10 cellular contexts compared by ENCODE assay signal in genomic region chr3:195105841-195106417, GRCh38.
DNase-seq lines count a peak whose midpoint lies in the region; ATAC-seq, FAIRE-seq and TF ChIP-seq lines count a peak whose summit lies in the region.
"Had no signal": no experiment of that assay in that cellular context is flagged by ENCODE, and none has a peak within 500 bp of the region (broad histone marks: within the 10 kb centered on the region; RNA-seq: fewer than 3 reads in every experiment).

No MANE protein-coding gene starts in this region.

- H3K23me2 ChIP-seq in H1 (ENCODE audit: low read depth, low read length), result peaks cover 17% of the 10 kb centered on the region; the same call in 1 of the 2 replicates

- no peaks in the 10 kb centered on the region for H4K20me1 ChIP-seq in OCI-LY7 (ENCODE audit: insufficient read depth, low read length)
- H4K20me1 ChIP-seq in H1 (replicated peaks in 1 of 2; ENCODE audit: control insufficient read depth in 1 of 2, insufficient read depth in 2 of 2, low read length in 2 of 2), result peaks cover 0 to 12% of the 10 kb centered on the region in 2 experiments

- no peak overlapping the region for H3K27ac ChIP-seq in CD8-positive, alpha-beta T cell (ENCODE audit: low read depth, low read length)
- H3K27ac ChIP-seq in OCI-LY7 (ENCODE audit: low read depth, low read length, poor library complexity, severe bottlenecking) (no peak overlapping the region), H1 (ENCODE audit: low read depth, low read length) (no peak overlapping the region), parathyroid adenoma (no peak overlapping the region)

- no peaks in the 10 kb centered on the region for H3K79me2 ChIP-seq in OCI-LY7 (ENCODE audit: insufficient read depth, low read depth, low read length)
- H3K79me2 ChIP-seq in H1 (ENCODE audit: control insufficient read depth in 1 of 2, insufficient read depth in 2 of 2, low read length in 2 of 2), result no peaks in the 10 kb centered on the region
- H3K79me2 ChIP-seq in parathyroid adenoma, result peaks cover 6% of the 10 kb centered on the region

- no peaks in the 10 kb centered on the region for H3K36me3 Mint-ChIP-seq in CD8-positive, alpha-beta T cell

- no peak overlapping the region for H3K14ac ChIP-seq in H1 (ENCODE audit: insufficient read length)

- POLR2A ChIA-PET in CD8-positive, alpha-beta T cell (lab: Charles Lee), result interaction anchor here (1.0 kb wide), 1 partner anchor 424 kb away, joined by 4 read pairs; no protein-coding TSS in a partner anchor
- POLR2A ChIA-PET in OCI-LY7 (lab: Charles Lee) (no interaction called here), H1 (lab: Charles Lee; ENCODE audit: partially characterized antibody) (interaction anchor here (1.3 kb wide), 1 partner anchor 24 kb away, joined by 3 read pairs; no protein-coding TSS in a partner anchor)

- H3K56ac ChIP-seq in H1 (replicated peaks; ENCODE audit: insufficient read length, low read depth, low read length), result no peak overlapping the region

- H3K9ac ChIP-seq in H1 (replicated peaks in 1 of 4; ENCODE audit: extremely low read depth in 1 of 4, low read depth in 3 of 4, low read length in 3 of 4) (no peak overlapping the region; a peak in 1 of 7 replicates), parathyroid adenoma (no peak overlapping the region)

- CTCF ChIA-PET in CD8-positive, alpha-beta T cell (lab: Charles Lee), result interaction anchor here (0.9 to 6.4 kb wide), 17 partner anchors 9 to 438 kb away, joined by 3 to 98 read pairs (median 6); partner anchors contain the start of gene FAM43A
- CTCF ChIA-PET in OCI-LY7 (lab: Charles Lee; ENCODE audit: unreplicated experiment), result interaction anchor here (1.3 kb wide), 1 partner anchor 423 kb away, joined by 4 read pairs; no protein-coding TSS in a partner anchor
- CTCF ChIA-PET in H1 (lab: Charles Lee; ENCODE audit: partially characterized antibody), result interaction anchor here (0.8 to 4.1 kb wide), 30 partner anchors 10 to 472 kb away, joined by 3 to 28 read pairs (median 6); partner anchors contain the start of gene FAM43A

- no peak for DNase-seq in CD8-positive, alpha-beta T cell
- no peak for DNase-seq in OCI-LY7 (ENCODE audit: low spot score)
- DNase-seq in H1 (ENCODE audit: low read depth in 1 of 2, low spot score in 2 of 2), result no peak
- DNase-seq in NCI-H187 (lab: John Stamatoyannopoulos, UW), result no peak
- DNase-seq in activated effector memory CD4-positive, alpha-beta T cell treated with Interleukin-2 at 50 U/mL for 16 hours, result no peak
- DNase-seq in anterior cingulate cortex (lab: John Stamatoyannopoulos, UW), result no peak
- no peak for DNase-seq in activated CD4-positive, alpha-beta T cell treated with anti-CD3 and anti-CD28 coated beads, Interleukin-2, amount 50 U/mL, for 1 hour
- DNase-seq: NCI-H526 treated with DMSO at 0.1 percent for 48 hours had no signal

- H3K18ac ChIP-seq in H1 (ENCODE audit: extremely low read depth, low read length), result no peak overlapping the region

- H3K27me3 ChIP-seq in CD8-positive, alpha-beta T cell (ENCODE audit: insufficient read depth, low read length), result no peaks in the 10 kb centered on the region
- no peaks in the 10 kb centered on the region for H3K27me3 ChIP-seq in H1 (replicated peaks in 1 of 4; ENCODE audit: control insufficient read depth in 3 of 4, extremely low read depth in 1 of 4, insufficient read depth in 3 of 4, low read length in 3 of 4)
- no peaks in the 10 kb centered on the region for H3K27me3 ChIP-seq in parathyroid adenoma (ENCODE audit: control insufficient read depth, insufficient read depth, low read length)

- no peak for FAIRE-seq in H1 (lab: Jason Lieb, UNC)
- FAIRE-seq: G401.6 had no signal

- no peak for TF ChIP-seq EP300 in H1 (IDR thresholded peaks at IDR 0.05; ENCODE audit: borderline replicate concordance in 1 of 2, low read depth in 2 of 2, low read length in 2 of 2)

- ATAC-seq in CD8-positive, alpha-beta T cell, result no peak

- H3K9me2 ChIP-seq in OCI-LY7 (ENCODE audit: insufficient read depth, low read length), result no peaks in the 10 kb centered on the region

- intact Hi-C loops in CD8-positive, alpha-beta T cell (cut with DNase I, micrococcal nuclease), result loop anchor here (1.0 to 5.0 kb wide), 6 partner anchors 103 to 435 kb away; no protein-coding TSS in a partner anchor
- intact Hi-C loops in OCI-LY7 (cut with micrococcal nuclease; ENCODE audit: unreplicated experiment), result loop anchor here (1.0 to 2.0 kb wide), 3 partner anchors 104 to 424 kb away; no protein-coding TSS in a partner anchor

- no peak overlapping the region for H2BK120ac ChIP-seq in H1 (replicated peaks; ENCODE audit: low read depth, low read length)

- peak overlapping the region; percentile 59; the same call in 1 of the 2 replicates for H4K8ac ChIP-seq in H1 (ENCODE audit: extremely low read depth, insufficient read depth, low read length)

- H3K9me3 ChIP-seq in CD8-positive, alpha-beta T cell (ENCODE audit: low read length), result no peaks in the 10 kb centered on the region
- H3K9me3 ChIP-seq in OCI-LY7 (ENCODE audit: low read length) (no peaks in the 10 kb centered on the region), H1 (ENCODE audit: insufficient read depth in 2 of 2, low read depth in 1 of 2, low read length in 1 of 2) (no peaks in the 10 kb centered on the region), parathyroid adenoma (ENCODE audit: control insufficient read depth, low read length) (no peaks in the 10 kb centered on the region)

- H4K5ac ChIP-seq in H1 (ENCODE audit: insufficient read length, low read depth, low read length), result no peak overlapping the region

- TF ChIP-seq POLR2A in H1 (IDR thresholded peaks at IDR 0.05; ENCODE audit: control extremely low read depth in 1 of 2, low read depth in 2 of 2, low read length in 2 of 2), result no peak

- no peaks in the 10 kb centered on the region for H3K36me3 ChIP-seq in CD8-positive, alpha-beta T cell (ENCODE audit: insufficient read depth, low read length)
- no peaks in the 10 kb centered on the region for H3K36me3 ChIP-seq in OCI-LY7 (ENCODE audit: insufficient read depth, low read length)
- H3K36me3 ChIP-seq in H1 (ENCODE audit: control insufficient read depth in 2 of 4, insufficient read depth in 4 of 4, low read length in 3 of 4), result peaks cover 0 to 5% (median 0%) of the 10 kb centered on the region in 4 experiments; a peak in 2 of 8 replicates
- H3K36me3 ChIP-seq in parathyroid adenoma (ENCODE audit: control insufficient read depth, insufficient read depth, low read length), result no peaks in the 10 kb centered on the region

- BruUV-seq in OCI-LY7 (replicated peaks; lab: Mats Ljungman, UMichigan), result no TSS peak

- H2BK5ac ChIP-seq in H1 (ENCODE audit: low read depth, low read length), result no peak overlapping the region

- no peak overlapping the region for H2BK15ac ChIP-seq in H1 (ENCODE audit: low read length)

- H2BK20ac ChIP-seq in H1 (ENCODE audit: low read length), result no peak overlapping the region

- H3K4ac ChIP-seq in H1 (replicated peaks; ENCODE audit: insufficient read length, low read depth, low read length), result no peak overlapping the region

- H3K4me1 ChIP-seq in CD8-positive, alpha-beta T cell (ENCODE audit: insufficient read depth, low read length), result no peaks in the 10 kb centered on the region
- peaks cover 16% of the 10 kb centered on the region for H3K4me1 ChIP-seq in OCI-LY7 (ENCODE audit: insufficient read depth, low read length, poor library complexity, severe bottlenecking)
- H3K4me1 ChIP-seq in H1 (replicated peaks in 1 of 4; ENCODE audit: control insufficient read depth in 3 of 4, insufficient read depth in 4 of 4, low read length in 3 of 4), result peaks cover 2 to 4% (median 2%) of the 10 kb centered on the region in 4 experiments; a peak in 4 of 7 replicates
- no peaks in the 10 kb centered on the region for H3K4me1 ChIP-seq in parathyroid adenoma

- H3K23ac ChIP-seq in H1 (ENCODE audit: insufficient read length), result no peak overlapping the region

- no peak overlapping the region for H3K27ac Mint-ChIP-seq in CD8-positive, alpha-beta T cell

- no peak overlapping the region for H2AK5ac ChIP-seq in H1 (ENCODE audit: low read depth, low read length)

- no peaks in the 10 kb centered on the region for H3K9me3 Mint-ChIP-seq in CD8-positive, alpha-beta T cell

- H3K79me1 ChIP-seq in H1 (ENCODE audit: low read depth, low read length), result peaks cover 3% of the 10 kb centered on the region

- H2AFZ ChIP-seq in OCI-LY7 (ENCODE audit: low read length) (no peak overlapping the region), H1 (ENCODE audit: low read length) (no peak overlapping the region), parathyroid adenoma (peak overlapping the region; percentile 45)

- H2BK12ac ChIP-seq in H1 (ENCODE audit: low read depth, low read length), result no peak overlapping the region

- no peak overlapping the region for H4K91ac ChIP-seq in H1 (replicated peaks; ENCODE audit: insufficient read length, low read length)

- H3K4me3 Mint-ChIP-seq in CD8-positive, alpha-beta T cell, result peak overlapping the region; percentile 51

- H3K27me3 Mint-ChIP-seq in CD8-positive, alpha-beta T cell (ENCODE audit: low read depth), result no peaks in the 10 kb centered on the region

- no peak for TF ChIP-seq CTCF in CD8-positive, alpha-beta T cell (IDR thresholded peaks at IDR 0.05)
- no peak for TF ChIP-seq CTCF in OCI-LY7 (conservative IDR thresholded peaks at IDR 0.05; ENCODE audit: low read length)
- no peak for TF ChIP-seq CTCF in H1 (IDR thresholded peaks at IDR 0.05; ENCODE audit: control extremely low read depth in 1 of 3, insufficient read depth in 1 of 3, low read depth in 1 of 3, low read length in 3 of 3)
- TF ChIP-seq CTCF in parathyroid adenoma (IDR thresholded peaks at IDR 0.05), result no peak

- H3K4me2 ChIP-seq in OCI-LY7 (ENCODE audit: low read length) (peak overlapping the region; percentile 64), H1 (ENCODE audit: insufficient read depth in 1 of 2, low read depth in 2 of 2, low read length in 2 of 2) (peak overlapping the region in 1 of 2 experiments; percentile 61; a peak in 2 of 4 replicates), parathyroid adenoma (ENCODE audit: low read length) (peak overlapping the region; percentile 63)

- 75% methylated on average over 12 of the region's 12 CpGs; no CpG with 5 or more reads in 1 of the 2 experiments for WGBS in H1 (ENCODE audit: extremely low coverage in 1 of 2, insufficient coverage in 1 of 2, insufficient read length in 1 of 2, insufficient replicate concordance in 2 of 2, low coverage in 1 of 2, low lambda C conversion rate in 2 of 2, missing lambda C conversion rate in 1 of 2), 2 experiments

- H3K4me3 ChIP-seq in CD8-positive, alpha-beta T cell (ENCODE audit: low read depth, low read length), result peak overlapping the region; percentile 44
- H3K4me3 ChIP-seq in OCI-LY7 (ENCODE audit: low read depth, low read length, poor library complexity, severe bottlenecking) (no peak overlapping the region), H1 (ENCODE audit: extremely low read depth in 1 of 4, insufficient read depth in 2 of 4, low read depth in 3 of 4, low read length in 4 of 4) (no peak overlapping the region), parathyroid adenoma (ENCODE audit: low read depth, low read length) (no peak overlapping the region)

- H3K4me1 Mint-ChIP-seq in CD8-positive, alpha-beta T cell (ENCODE audit: low read depth), result peaks cover 7% of the 10 kb centered on the region

- no peak for TF ChIP-seq RAD21 in H1 (IDR thresholded peaks at IDR 0.05 in 1 of 2, conservative IDR thresholded peaks at IDR 0.05 in 1 of 2; ENCODE audit: low read depth in 2 of 2, low read length in 2 of 2)

TF ChIP-seq in H1, 55 proteins besides CTCF, POLR2A, EP300 and RAD21 (continues in another document):
- no peak for TF ChIP-seq ASH2L (IDR thresholded peaks at IDR 0.05; ENCODE audit: low read length)
- TF ChIP-seq KDM1A (IDR thresholded peaks at IDR 0.05; ENCODE audit: borderline replicate concordance, low read length), result no peak
